In genomic region chr21:34830386-34831140, GRCh38 we compare ENCODE assay signal across 15 cellular contexts.
"Had no signal": no experiment of that assay in that cellular context is flagged by ENCODE, and none has a peak within 500 bp of the region (broad histone marks: within the 10 kb centered on the region; RNA-seq: fewer than 3 reads in every experiment).

No MANE protein-coding gene starts in this region.

- H3K4me3 Mint-ChIP-seq: activated CD4-positive, alpha-beta memory T cell treated with anti-CD3 and anti-CD28 coated beads for 36 hours; activated naive CD4-positive, alpha-beta T cell treated with anti-CD3 and anti-CD28 coated beads, Interleukin-2, amount 10 ng/mL, durations not matched to agents 7 days and 5 days; central memory CD8-positive, alpha-beta T cell had no signal

- H3K9me3 ChIP-seq: body of pancreas had no signal

- H3K4me3 ChIP-seq: body of pancreas, hepatocyte had no signal

- H3K27me3 ChIP-seq: body of pancreas, hepatocyte had no signal

- H3K27ac ChIP-seq: body of pancreas, hepatocyte had no signal

- DNase-seq: activated CD4-positive, alpha-beta memory T cell treated with anti-CD3 and anti-CD28 coated beads for 36 hours; activated naive CD4-positive, alpha-beta T cell treated with anti-CD3 and anti-CD28 coated beads, Interleukin-2, amount 10 ng/mL, durations not matched to agents 7 days and 5 days; amniotic stem cell; body of pancreas; cortex of kidney; effector CD8-positive, alpha-beta T cell; kidney; posterior cingulate gyrus; stimulated activated CD4-positive, alpha-beta T cell treated with anti-CD3 and anti-CD28 coated beads, Interleukin-1b, Interleukin-23, amount 100 ng/mL, for 48 hours; stimulated activated naive CD4-positive, alpha-beta T cell; substantia nigra; T-helper 9 cell had no signal

- ATAC-seq: body of pancreas had no signal

- H3K27me3 Mint-ChIP-seq: activated CD4-positive, alpha-beta memory T cell treated with anti-CD3 and anti-CD28 coated beads for 36 hours; activated naive CD4-positive, alpha-beta T cell treated with anti-CD3 and anti-CD28 coated beads, Interleukin-2, amount 10 ng/mL, durations not matched to agents 7 days and 5 days; central memory CD8-positive, alpha-beta T cell had no signal

- H3K9me3 Mint-ChIP-seq: activated CD4-positive, alpha-beta memory T cell treated with anti-CD3 and anti-CD28 coated beads for 36 hours; activated T-helper 2 cell treated with anti-CD3 and anti-CD28 coated beads, Interferon-gamma antibody, Interleukin-2, Interleukin-4, amounts not matched to agents 10 μg/mL and 5 μg/mL and 100 μg/mL, durations not matched to agents 14 hours and 24 hours and 36 hours had no signal

- H3K27ac Mint-ChIP-seq: activated CD4-positive, alpha-beta memory T cell treated with anti-CD3 and anti-CD28 coated beads for 36 hours; activated naive CD4-positive, alpha-beta T cell treated with anti-CD3 and anti-CD28 coated beads, Interleukin-2, amount 10 ng/mL, durations not matched to agents 7 days and 5 days; activated T-helper 2 cell treated with anti-CD3 and anti-CD28 coated beads, Interferon-gamma antibody, Interleukin-2, Interleukin-4, amounts not matched to agents 10 μg/mL and 5 μg/mL and 100 μg/mL, durations not matched to agents 14 hours and 24 hours and 36 hours had no signal
